8 cellular contexts compared by ENCODE assay signal in the genomic region with DNA sequence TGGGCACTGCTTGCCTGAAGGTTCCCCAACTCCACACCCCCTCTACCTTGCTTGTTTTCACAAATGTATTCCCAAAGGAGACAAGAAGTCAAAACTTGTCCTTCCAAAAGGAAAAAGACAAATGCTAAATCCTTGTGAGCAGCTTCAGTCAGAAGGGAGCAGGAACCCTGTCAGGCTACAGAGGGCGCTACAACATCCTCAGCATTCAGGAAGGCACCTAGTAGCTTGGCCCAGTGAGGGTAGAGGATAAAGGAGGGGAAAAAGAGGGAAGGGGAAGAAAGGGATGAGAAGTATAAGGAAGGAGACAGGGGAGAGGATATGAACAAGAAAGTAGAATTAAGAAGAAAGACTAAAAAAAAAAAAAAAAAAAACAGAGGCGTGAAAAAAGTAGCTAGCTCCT.
DNase-seq lines count a peak whose midpoint lies in the region; ATAC-seq and TF ChIP-seq lines count a peak whose summit lies in the region.

No MANE protein-coding gene starts in this region.

- no peaks in the 10 kb centered on the region for H3K27me3 Mint-ChIP-seq in activated CD4-positive, alpha-beta T cell treated with anti-CD3 and anti-CD28 coated beads for 36 hours
- H3K27me3 Mint-ChIP-seq in H9 (ENCODE audit: low read depth) = no peaks in the 10 kb centered on the region; the same call in 1 of the 2 replicates
- H3K27me3 Mint-ChIP-seq in T-helper 17 cell = no peaks in the 10 kb centered on the region

- H3K4ac ChIP-seq in H9 (ENCODE audit: low read depth, low read length) = no peak overlapping the region

- H3K4me1 Mint-ChIP-seq in activated CD4-positive, alpha-beta T cell treated with anti-CD3 and anti-CD28 coated beads for 36 hours = peaks cover 78% of the 10 kb centered on the region
- H3K4me1 Mint-ChIP-seq in H9 = peaks cover 15 to 19% of the 10 kb centered on the region in 2 experiments
- H3K4me1 Mint-ChIP-seq in T-helper 17 cell = peaks cover 48% of the 10 kb centered on the region

- no peak overlapping the region for H2BK120ac ChIP-seq in H9 (ENCODE audit: low read depth, low read length, poor library complexity, severe bottlenecking)

- no peak overlapping the region for H3K27ac Mint-ChIP-seq in activated CD4-positive, alpha-beta T cell treated with anti-CD3 and anti-CD28 coated beads for 36 hours
- H3K27ac Mint-ChIP-seq in H9 (peak overlapping the region in 2 of 3 experiments; percentile 15 to 56; a peak in 2 of 7 replicates), T-helper 17 cell (peak overlapping the region; percentile 61)

- H3K9ac ChIP-seq in H9 (ENCODE audit: extremely low read depth, insufficient read length, low read length) = no peak overlapping the region

- DNase-seq in activated CD4-positive, alpha-beta T cell treated with anti-CD3 and anti-CD28 coated beads for 36 hours = peak; percentile 40
- no peak for DNase-seq in activated CD4-positive, alpha-beta T cell treated with anti-CD3 and anti-CD28 coated beads for 4 hours
- DNase-seq in H9 = peak; percentile 68
- DNase-seq in T-helper 17 cell = no peak
- no peak for DNase-seq in kidney epithelial cell (ENCODE audit: low read depth)
- DNase-seq in retina = no peak
- no peak for DNase-seq in GM19240 (ENCODE audit: insufficient read length, low spot score)

- H4K5ac ChIP-seq in H9 (ENCODE audit: insufficient read length, low read depth, low read length) = no peak overlapping the region

- H2BK12ac ChIP-seq in H9 (ENCODE audit: insufficient read length, low read depth, low read length) = no peak overlapping the region

- no peak overlapping the region for H3K23ac ChIP-seq in H9 (ENCODE audit: insufficient read length, low read depth, low read length)

- H4K91ac ChIP-seq in H9 (ENCODE audit: insufficient read length, low read depth, low read length) = no peak overlapping the region

- no peaks in the 10 kb centered on the region for H3K36me3 ChIP-seq in kidney epithelial cell (ENCODE audit: control insufficient read depth, insufficient read depth, low read length)

- H3K23me2 ChIP-seq in H9 (ENCODE audit: insufficient read length, low read depth, low read length, poor library complexity, severe bottlenecking) = no peaks in the 10 kb centered on the region

- no peaks in the 10 kb centered on the region for H3K79me2 ChIP-seq in H9 (ENCODE audit: insufficient read depth, low read length)

- H3K79me1 ChIP-seq in H9 (ENCODE audit: insufficient read depth, low read depth, low read length, poor library complexity, severe bottlenecking) = no peaks in the 10 kb centered on the region

- H3T11ph ChIP-seq in H9 (ENCODE audit: low read length) = no peak overlapping the region

- H3K9me3 ChIP-seq in H9 (ENCODE audit: control insufficient read depth, low read depth, low read length) (no peaks in the 10 kb centered on the region), T-helper 17 cell (ENCODE audit: control insufficient read depth, low read length, poor library complexity, severe bottlenecking) (no peaks in the 10 kb centered on the region)

- intact Hi-C loops in activated CD4-positive, alpha-beta T cell treated with anti-CD3 and anti-CD28 coated beads for 36 hours (cut with DNase I, micrococcal nuclease) = no loop called here

- no peak overlapping the region for H3K27ac ChIP-seq in H9 (ENCODE audit: insufficient read length, low read depth, low read length)

- H2BK20ac ChIP-seq in H9 (ENCODE audit: low read depth, low read length, poor library complexity, severe bottlenecking) = no peak overlapping the region

- TF ChIP-seq CTCF in H9 (conservative IDR thresholded peaks at IDR 0.05) (peak; percentile 87), kidney epithelial cell (IDR thresholded peaks at IDR 0.05; ENCODE audit: insufficient read depth, low read length, poor library complexity, severe bottlenecking) (peak; percentile 38)

- H3K27me3 ChIP-seq in H9 (ENCODE audit: insufficient read depth, low read length) (no peaks in the 10 kb centered on the region), kidney epithelial cell (ENCODE audit: control insufficient read depth, insufficient read depth, low read length) (no peaks in the 10 kb centered on the region)

- no peak overlapping the region for H3K4me3 ChIP-seq in kidney epithelial cell (ENCODE audit: low read depth, low read length)

- no peak overlapping the region for H3K4me2 ChIP-seq in H9 (ENCODE audit: insufficient read depth, insufficient read length, low read length)

- H2BK15ac ChIP-seq in H9 (ENCODE audit: low read depth, low read length) = no peak overlapping the region

- peaks cover 6% of the 10 kb centered on the region for H3K36me3 Mint-ChIP-seq in activated CD4-positive, alpha-beta T cell treated with anti-CD3 and anti-CD28 coated beads for 36 hours (ENCODE audit: low read depth)
- H3K36me3 Mint-ChIP-seq in H9 (ENCODE audit: insufficient read depth in 1 of 3, low read depth in 3 of 3) = no peaks in the 10 kb centered on the region
- peaks cover 2% of the 10 kb centered on the region for H3K36me3 Mint-ChIP-seq in T-helper 17 cell (ENCODE audit: low read depth)

- no peaks in the 10 kb centered on the region for H4K20me1 ChIP-seq in H9 (ENCODE audit: control insufficient read depth, insufficient read depth, insufficient read length)

- H3K56ac ChIP-seq in H9 (ENCODE audit: insufficient read length, low read depth, low read length) = no peak overlapping the region

- H2BK5ac ChIP-seq in H9 (ENCODE audit: insufficient read length, low read length) = no peak overlapping the region

- H2AFZ ChIP-seq in H9 (ENCODE audit: low read length) = no peak overlapping the region

- H3K9me3 Mint-ChIP-seq in activated CD4-positive, alpha-beta T cell treated with anti-CD3 and anti-CD28 coated beads for 36 hours (ENCODE audit: low read depth) = no peaks in the 10 kb centered on the region
- no peaks in the 10 kb centered on the region for H3K9me3 Mint-ChIP-seq in H9

- H3K18ac ChIP-seq in H9 (ENCODE audit: insufficient read length, low read depth, low read length) = no peak overlapping the region

- no peak overlapping the region for H3K4me3 Mint-ChIP-seq in activated CD4-positive, alpha-beta T cell treated with anti-CD3 and anti-CD28 coated beads for 36 hours
- no peak overlapping the region for H3K4me3 Mint-ChIP-seq in H9
- no peak overlapping the region for H3K4me3 Mint-ChIP-seq in T-helper 17 cell

- CTCF ChIA-PET in activated CD4-positive, alpha-beta T cell treated with anti-CD3 and anti-CD28 coated beads for 36 hours (lab: Charles Lee) = interaction anchor here (0.6 to 1.2 kb wide), 5 partner anchors 8 to 109 kb away, joined by 3 to 4 read pairs (median 3); no protein-coding TSS in a partner anchor

- no peak overlapping the region for H3K14ac ChIP-seq in H9 (ENCODE audit: insufficient read depth, low read length)

- no peak overlapping the region for H2AK5ac ChIP-seq in H9 (ENCODE audit: insufficient read length, low read length)

- no peak for ATAC-seq in activated CD4-positive, alpha-beta T cell treated with anti-CD3 and anti-CD28 coated beads for 36 hours
- no peak for ATAC-seq in T-helper 17 cell
- ATAC-seq in HG03039 (IDR thresholded peaks at IDR 0.05; ENCODE audit: unreplicated experiment) = no peak

- H4K8ac ChIP-seq in H9 (replicated peaks; ENCODE audit: insufficient read length, low read depth, low read length) = no peak overlapping the region

- no peaks in the 10 kb centered on the region for H3K4me1 ChIP-seq in H9 (ENCODE audit: insufficient read depth, low read length)

- POLR2A ChIA-PET in activated CD4-positive, alpha-beta T cell treated with anti-CD3 and anti-CD28 coated beads for 36 hours (lab: Charles Lee) = no interaction called here

- WGBS in H9 (ENCODE audit: extremely low coverage, insufficient read length, low lambda C conversion rate) = no CpG with 5 or more reads among the region's 2 CpGs

Comparison
In these comparisons a context has a peak if more than half of its experiments do, and no peak if none do; other contexts are left out.
1. DNase-seq: peak in activated CD4-positive, alpha-beta T cell treated with anti-CD3 and anti-CD28 coated beads for 36 hours (single experiment) and H9 (single experiment); none in activated CD4-positive, alpha-beta T cell treated with anti-CD3 and anti-CD28 coated beads for 4 hours (0 of 2), T-helper 17 cell (0 of 3), kidney epithelial cell (single experiment), retina (single experiment) and GM19240 (single experiment).